In the genomic region with DNA sequence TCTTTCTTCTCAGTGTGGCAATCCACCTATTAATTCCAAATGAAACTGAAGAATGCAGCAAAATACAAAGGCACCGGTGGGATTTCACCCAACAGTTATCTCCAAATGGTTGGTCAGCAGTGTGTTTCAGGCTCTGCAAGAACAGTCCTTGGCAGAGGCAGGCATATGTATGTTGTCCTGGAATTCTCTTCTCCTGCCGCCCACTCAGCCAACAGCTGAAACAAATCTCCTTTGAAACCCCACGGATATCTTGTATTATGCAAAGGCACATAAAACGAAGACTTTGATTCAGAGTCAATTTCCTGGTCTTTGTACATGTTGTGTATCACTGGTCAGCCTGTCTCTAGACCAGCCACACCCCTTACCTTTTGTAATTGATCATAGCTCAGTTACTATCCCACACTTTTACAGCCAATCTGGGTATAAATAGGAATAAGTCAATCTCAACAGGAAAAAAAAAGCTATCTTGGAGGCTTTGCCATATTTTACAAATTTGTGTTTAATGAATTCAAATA, we compare ENCODE assay signal across 19 cellular contexts. TPM values are rescaled to one million over a fixed set of nuclear protein-coding genes. Genes with fewer than 3 reads are reported as not detected.
DNase-seq lines count a peak whose midpoint lies in the region; FAIRE-seq and TF ChIP-seq lines count a peak whose summit lies in the region.
"Had no signal": no experiment of that assay in that cellular context is flagged by ENCODE, and none has a peak within 500 bp of the region (broad histone marks: within the 10 kb centered on the region; RNA-seq: fewer than 3 reads in every experiment).

No MANE protein-coding gene starts in this region.

- WGBS in small intestine, 3 donors, result 33 to 41% (median 38%) methylated on average over 4 of the region's 4 CpGs

- DNase-seq in G401 (ENCODE audit: low spot score) (peak; percentile 40), astrocyte of the hippocampus (ENCODE audit: low read depth, low spot score) (peak; percentile 2), middle frontal gyrus (ENCODE audit: extremely low spot score, low spot score) (peak; percentile 10), small intestine (peak; percentile 55), MM.1S (no peak), NCI-H2227 (lab: John Stamatoyannopoulos, UW; ENCODE audit: unreplicated experiment) (no peak), NCI-H526 treated with DMSO at 0.1 percent for 48 hours (lab: John Stamatoyannopoulos, UW) (no peak)
- DNase-seq: BE2C; Calu3; CD4-positive, alpha-beta T cell; DMS53; NCI-H1417 treated with DMSO at 0.1 percent for 48 hours; NCI-H1930; NCI-H446; NCI-H774; PC-3 had no signal

- H3F3A ChIP-seq in MM.1S (ENCODE audit: insufficient read depth, low read length), result no peaks in the 10 kb centered on the region

- no peaks in the 10 kb centered on the region for H3K79me2 ChIP-seq in MM.1S (ENCODE audit: low read length)

- no peak overlapping the region for H3K27ac ChIP-seq in small intestine (ENCODE audit: low read depth in 1 of 2, low read length in 1 of 2)
- no peak overlapping the region for H3K27ac ChIP-seq in MM.1S (ENCODE audit: low read length)
- H3K27ac ChIP-seq: RWPE1, SJSA1 had no signal

- H3K4me1 ChIP-seq in small intestine (ENCODE audit: control insufficient read depth in 2 of 2, insufficient read depth in 1 of 2, low read depth in 1 of 2, low read length in 1 of 2), result peaks cover 3% of the 10 kb centered on the region in 2 donors
- H3K4me1 ChIP-seq in MM.1S (ENCODE audit: low read length), result no peaks in the 10 kb centered on the region
- H3K4me1 ChIP-seq: BE2C, SJSA1 had no signal

- H3K4me3 ChIP-seq in small intestine (ENCODE audit: low read depth in 1 of 2, low read length in 2 of 2) (no peak overlapping the region), MM.1S (ENCODE audit: low read length) (no peak overlapping the region)
- H3K4me3 ChIP-seq: K562, SJSA1 had no signal

- H3K9me2 ChIP-seq in MM.1S (replicated peaks; ENCODE audit: insufficient read depth, low read length), result no peaks in the 10 kb centered on the region

- H3K36me3 ChIP-seq in small intestine (ENCODE audit: control insufficient read depth in 2 of 2, insufficient read depth in 2 of 2, low read length in 2 of 2), result no peaks in the 10 kb centered on the region
- no peaks in the 10 kb centered on the region for H3K36me3 ChIP-seq in MM.1S (replicated peaks; ENCODE audit: insufficient read depth, low read length)
- H3K36me3 ChIP-seq: BE2C, SJSA1 had no signal

- H3K9ac ChIP-seq in MM.1S (ENCODE audit: low read length), result no peak overlapping the region

- no peak for TF ChIP-seq CTCF in MM.1S (IDR thresholded peaks at IDR 0.05; ENCODE audit: low read length)

- no peak for FAIRE-seq in small intestine (lab: Jason Lieb, UNC)
- FAIRE-seq: K562 had no signal

- in situ Hi-C loops in G401 (cut with HindIII; ENCODE audit: low sequenced_read_pairs), result no loop called here

- H3K4me2 ChIP-seq in MM.1S (ENCODE audit: low read depth, low read length), result no peak overlapping the region

- H3K9me3 ChIP-seq in small intestine (ENCODE audit: control insufficient read depth, low read depth) (no peaks in the 10 kb centered on the region), MM.1S (replicated peaks; ENCODE audit: insufficient read depth, low read length) (no peaks in the 10 kb centered on the region)
- H3K9me3 ChIP-seq: BE2C, SJSA1 had no signal

- H4K20me1 ChIP-seq in MM.1S (ENCODE audit: insufficient read depth, low read length), result no peaks in the 10 kb centered on the region

- H2AFZ ChIP-seq in MM.1S (ENCODE audit: low read length), result no peak overlapping the region

- H3K27me3 ChIP-seq in small intestine (ENCODE audit: control insufficient read depth in 2 of 2, insufficient read depth in 2 of 2, low read length in 2 of 2) (no peaks in the 10 kb centered on the region), MM.1S (replicated peaks; ENCODE audit: insufficient read depth, low read length) (no peaks in the 10 kb centered on the region)
- H3K27me3 ChIP-seq: BE2C, SJSA1 had no signal

RNA-seq across cellular contexts. Expression of a gene that starts 29.2 kb away (rescaled TPM):
- total RNA-seq in G401 (2014; rRNA removed; shearing (Covaris generic)), result 0.07 and 0.37 TPM in 2 replicates
- polyA plus RNA-seq in small intestine, result 10 to 100 TPM in 1 of 3 donors, 1 to 10 TPM in 2; 1.1 to 14.5 (median 4.0) TPM
- total RNA-seq: Calu3 had no signal

Comparison
In these comparisons a context has a peak if more than half of its experiments do, and no peak if none do; other contexts are left out.
1. DNase-seq: peak in G401 (single experiment), astrocyte of the hippocampus (single experiment), middle frontal gyrus (single experiment) and small intestine (single experiment); none in MM.1S (single experiment), NCI-H2227 (single experiment) and NCI-H526 treated with DMSO at 0.1 percent for 48 hours (single experiment).